Comparison of ENCODE assay signal across 12 cellular contexts in the genomic region with DNA sequence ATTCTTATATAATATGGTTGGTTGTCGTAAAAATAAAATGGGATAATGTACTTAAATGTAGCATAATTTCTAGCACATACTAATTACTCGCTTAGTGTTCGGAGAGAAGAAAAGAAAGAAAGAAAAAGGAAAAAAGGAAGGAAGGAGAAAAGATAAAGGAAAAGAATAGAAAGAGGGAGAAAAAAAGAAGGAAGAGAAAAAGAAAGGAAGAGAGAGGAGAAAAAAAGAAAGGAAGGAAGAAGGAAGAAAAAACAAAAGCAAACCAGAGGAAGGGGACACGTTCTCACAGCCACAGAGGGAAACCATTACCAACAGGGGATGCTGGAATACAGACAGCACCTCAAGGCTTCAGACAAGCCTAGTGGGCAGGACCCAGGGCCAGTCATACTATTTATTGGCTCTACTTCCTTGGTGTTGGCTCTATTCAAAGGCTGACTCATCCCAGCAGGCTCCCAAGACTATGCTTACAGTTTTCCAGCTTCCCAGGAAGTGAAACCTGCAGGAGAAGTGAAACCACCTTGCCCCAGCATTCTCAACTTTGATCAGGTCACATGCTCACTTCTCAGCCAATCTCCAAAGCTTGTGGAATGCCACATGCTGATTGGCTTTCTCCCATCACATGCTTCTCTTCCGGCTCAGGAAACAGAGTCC.
DNase-seq lines count a peak whose midpoint lies in the region; ATAC-seq and TF ChIP-seq lines count a peak whose summit lies in the region.
"Had no signal": no experiment of that assay in that cellular context is flagged by ENCODE, and none has a peak within 500 bp of the region (broad histone marks: within the 10 kb centered on the region; RNA-seq: fewer than 3 reads in every experiment).

No MANE protein-coding gene starts in this region.

- ATAC-seq in right cardiac atrium (peak; percentile 72), HG03139 (IDR thresholded peaks at IDR 0.05; ENCODE audit: unreplicated experiment) (no peak)

- no peak overlapping the region for H3K4me3 ChIP-seq in right cardiac atrium (ENCODE audit: low read length)
- H3K4me3 ChIP-seq in suprapubic skin: no peak overlapping the region
- no peak overlapping the region for H3K4me3 ChIP-seq in smooth muscle cell
- H3K4me3 ChIP-seq: skin epidermis had no signal

- H3K4me2 ChIP-seq in smooth muscle cell: no peak overlapping the region

- H3K27ac ChIP-seq in right cardiac atrium (ENCODE audit: low read length) (no peak overlapping the region), suprapubic skin (no peak overlapping the region), smooth muscle cell (ENCODE audit: low read depth) (no peak overlapping the region)

- TF ChIP-seq POLR2A in suprapubic skin (IDR thresholded peaks at IDR 0.05): no peak

- TF ChIP-seq CTCF in suprapubic skin (IDR thresholded peaks at IDR 0.05): no peak
- no peak for TF ChIP-seq CTCF in smooth muscle cell (IDR thresholded peaks at IDR 0.05; ENCODE audit: borderline replicate concordance, insufficient read depth, poor library complexity, severe bottlenecking)

- H4K20me1 ChIP-seq in smooth muscle cell (ENCODE audit: low read depth): no peaks in the 10 kb centered on the region

- H3K4me1 ChIP-seq in right cardiac atrium (ENCODE audit: control insufficient read depth, insufficient read depth, low read length) (no peaks in the 10 kb centered on the region), suprapubic skin (peaks cover 35% of the 10 kb centered on the region), smooth muscle cell (ENCODE audit: low read depth) (peaks cover 26% of the 10 kb centered on the region)

- H3K9me3 ChIP-seq in right cardiac atrium (ENCODE audit: control insufficient read depth, low read length) (no peaks in the 10 kb centered on the region), suprapubic skin (no peaks in the 10 kb centered on the region), smooth muscle cell (replicated peaks; ENCODE audit: low read depth) (no peaks in the 10 kb centered on the region)

- no peak for TF ChIP-seq EP300 in suprapubic skin (IDR thresholded peaks at IDR 0.05)

- peak; percentile 94 for DNase-seq in H4 (ENCODE audit: low spot score)
- peak; percentile 76 for DNase-seq in RKO (ENCODE audit: low spot score)
- peak in 1 of 3 donors; percentile 21 for DNase-seq in right cardiac atrium
- peak; percentile 4 for DNase-seq in smooth muscle cell of the brain vasculature (ENCODE audit: low read depth, low spot score)
- DNase-seq in suprapubic skin (ENCODE audit: low spot score in 2 of 2): no peak
- no peak for DNase-seq in smooth muscle cell (lab: John Stamatoyannopoulos, UW; ENCODE audit: unreplicated experiment)
- no peak for DNase-seq in NCI-H2081 treated with DMSO at 0.1 percent for 48 hours (lab: John Stamatoyannopoulos, UW)
- DNase-seq: activated B cell treated with CpG ODN at 0.5 μM for 24 hours; activated naive CD4-positive, alpha-beta T cell treated with Interleukin-2 at 50 U/mL for 16 hours; DND-41 had no signal

- H3F3A ChIP-seq in smooth muscle cell (ENCODE audit: low read depth): no peaks in the 10 kb centered on the region

- no peaks in the 10 kb centered on the region for H3K79me2 ChIP-seq in smooth muscle cell (ENCODE audit: low read depth)

- no peak overlapping the region for H2AFZ ChIP-seq in smooth muscle cell (ENCODE audit: low read depth)

- H3K36me3 ChIP-seq in suprapubic skin (no peaks in the 10 kb centered on the region), smooth muscle cell (ENCODE audit: low read depth) (no peaks in the 10 kb centered on the region)

- WGBS in right cardiac atrium: 83% methylated on average over 5 of the region's 5 CpGs
- WGBS in suprapubic skin: 66% methylated on average over 5 of the region's 5 CpGs
- 88% methylated on average over 5 of the region's 5 CpGs for WGBS in smooth muscle cell (ENCODE audit: low lambda C conversion rate)

- H3K27me3 ChIP-seq in right cardiac atrium (ENCODE audit: control insufficient read depth, insufficient read depth) (peaks cover 2% of the 10 kb centered on the region), suprapubic skin (no peaks in the 10 kb centered on the region), smooth muscle cell (ENCODE audit: low read depth) (peaks cover 52% of the 10 kb centered on the region)

- intact Hi-C loops in right cardiac atrium (cut with DNase I): no loop called here

- H3K9ac ChIP-seq in smooth muscle cell (ENCODE audit: low read depth): no peak overlapping the region

Comparison
In these comparisons a context has a peak if more than half of its experiments do, and no peak if none do; other contexts are left out.
1. DNase-seq: peak in H4 (single experiment), RKO (single experiment) and smooth muscle cell of the brain vasculature (single experiment); none in suprapubic skin (0 of 2), smooth muscle cell (single experiment) and NCI-H2081 treated with DMSO at 0.1 percent for 48 hours (single experiment).